In the genomic region with DNA sequence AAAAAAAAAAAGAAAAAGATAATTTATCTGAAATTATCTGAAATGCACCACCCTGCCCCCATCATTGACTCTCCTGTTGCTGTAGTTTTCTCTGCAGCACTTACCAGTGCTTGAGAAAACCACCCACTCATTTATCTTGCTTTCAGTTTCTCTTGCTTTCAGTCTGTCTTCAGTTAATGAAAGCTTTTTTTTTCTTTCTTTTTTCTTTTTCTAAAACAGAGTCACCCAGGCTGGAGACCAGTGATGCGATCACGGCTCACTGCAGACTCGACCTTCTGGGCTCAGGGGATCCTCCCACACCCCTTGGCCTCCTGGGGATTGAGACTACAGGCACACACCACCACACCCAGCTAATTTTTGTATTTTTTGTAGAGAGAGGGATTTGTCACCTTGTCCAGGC, we compare ENCODE assay signal across 1 cellular context.
TF ChIP-seq lines count a peak whose summit lies in the region.

No MANE protein-coding gene starts in this region.

TF ChIP-seq in GM23338, 12 proteins besides CTCF, POLR2A, EP300 and RAD21 (continued from another document):
- TF ChIP-seq, protein P1, sequence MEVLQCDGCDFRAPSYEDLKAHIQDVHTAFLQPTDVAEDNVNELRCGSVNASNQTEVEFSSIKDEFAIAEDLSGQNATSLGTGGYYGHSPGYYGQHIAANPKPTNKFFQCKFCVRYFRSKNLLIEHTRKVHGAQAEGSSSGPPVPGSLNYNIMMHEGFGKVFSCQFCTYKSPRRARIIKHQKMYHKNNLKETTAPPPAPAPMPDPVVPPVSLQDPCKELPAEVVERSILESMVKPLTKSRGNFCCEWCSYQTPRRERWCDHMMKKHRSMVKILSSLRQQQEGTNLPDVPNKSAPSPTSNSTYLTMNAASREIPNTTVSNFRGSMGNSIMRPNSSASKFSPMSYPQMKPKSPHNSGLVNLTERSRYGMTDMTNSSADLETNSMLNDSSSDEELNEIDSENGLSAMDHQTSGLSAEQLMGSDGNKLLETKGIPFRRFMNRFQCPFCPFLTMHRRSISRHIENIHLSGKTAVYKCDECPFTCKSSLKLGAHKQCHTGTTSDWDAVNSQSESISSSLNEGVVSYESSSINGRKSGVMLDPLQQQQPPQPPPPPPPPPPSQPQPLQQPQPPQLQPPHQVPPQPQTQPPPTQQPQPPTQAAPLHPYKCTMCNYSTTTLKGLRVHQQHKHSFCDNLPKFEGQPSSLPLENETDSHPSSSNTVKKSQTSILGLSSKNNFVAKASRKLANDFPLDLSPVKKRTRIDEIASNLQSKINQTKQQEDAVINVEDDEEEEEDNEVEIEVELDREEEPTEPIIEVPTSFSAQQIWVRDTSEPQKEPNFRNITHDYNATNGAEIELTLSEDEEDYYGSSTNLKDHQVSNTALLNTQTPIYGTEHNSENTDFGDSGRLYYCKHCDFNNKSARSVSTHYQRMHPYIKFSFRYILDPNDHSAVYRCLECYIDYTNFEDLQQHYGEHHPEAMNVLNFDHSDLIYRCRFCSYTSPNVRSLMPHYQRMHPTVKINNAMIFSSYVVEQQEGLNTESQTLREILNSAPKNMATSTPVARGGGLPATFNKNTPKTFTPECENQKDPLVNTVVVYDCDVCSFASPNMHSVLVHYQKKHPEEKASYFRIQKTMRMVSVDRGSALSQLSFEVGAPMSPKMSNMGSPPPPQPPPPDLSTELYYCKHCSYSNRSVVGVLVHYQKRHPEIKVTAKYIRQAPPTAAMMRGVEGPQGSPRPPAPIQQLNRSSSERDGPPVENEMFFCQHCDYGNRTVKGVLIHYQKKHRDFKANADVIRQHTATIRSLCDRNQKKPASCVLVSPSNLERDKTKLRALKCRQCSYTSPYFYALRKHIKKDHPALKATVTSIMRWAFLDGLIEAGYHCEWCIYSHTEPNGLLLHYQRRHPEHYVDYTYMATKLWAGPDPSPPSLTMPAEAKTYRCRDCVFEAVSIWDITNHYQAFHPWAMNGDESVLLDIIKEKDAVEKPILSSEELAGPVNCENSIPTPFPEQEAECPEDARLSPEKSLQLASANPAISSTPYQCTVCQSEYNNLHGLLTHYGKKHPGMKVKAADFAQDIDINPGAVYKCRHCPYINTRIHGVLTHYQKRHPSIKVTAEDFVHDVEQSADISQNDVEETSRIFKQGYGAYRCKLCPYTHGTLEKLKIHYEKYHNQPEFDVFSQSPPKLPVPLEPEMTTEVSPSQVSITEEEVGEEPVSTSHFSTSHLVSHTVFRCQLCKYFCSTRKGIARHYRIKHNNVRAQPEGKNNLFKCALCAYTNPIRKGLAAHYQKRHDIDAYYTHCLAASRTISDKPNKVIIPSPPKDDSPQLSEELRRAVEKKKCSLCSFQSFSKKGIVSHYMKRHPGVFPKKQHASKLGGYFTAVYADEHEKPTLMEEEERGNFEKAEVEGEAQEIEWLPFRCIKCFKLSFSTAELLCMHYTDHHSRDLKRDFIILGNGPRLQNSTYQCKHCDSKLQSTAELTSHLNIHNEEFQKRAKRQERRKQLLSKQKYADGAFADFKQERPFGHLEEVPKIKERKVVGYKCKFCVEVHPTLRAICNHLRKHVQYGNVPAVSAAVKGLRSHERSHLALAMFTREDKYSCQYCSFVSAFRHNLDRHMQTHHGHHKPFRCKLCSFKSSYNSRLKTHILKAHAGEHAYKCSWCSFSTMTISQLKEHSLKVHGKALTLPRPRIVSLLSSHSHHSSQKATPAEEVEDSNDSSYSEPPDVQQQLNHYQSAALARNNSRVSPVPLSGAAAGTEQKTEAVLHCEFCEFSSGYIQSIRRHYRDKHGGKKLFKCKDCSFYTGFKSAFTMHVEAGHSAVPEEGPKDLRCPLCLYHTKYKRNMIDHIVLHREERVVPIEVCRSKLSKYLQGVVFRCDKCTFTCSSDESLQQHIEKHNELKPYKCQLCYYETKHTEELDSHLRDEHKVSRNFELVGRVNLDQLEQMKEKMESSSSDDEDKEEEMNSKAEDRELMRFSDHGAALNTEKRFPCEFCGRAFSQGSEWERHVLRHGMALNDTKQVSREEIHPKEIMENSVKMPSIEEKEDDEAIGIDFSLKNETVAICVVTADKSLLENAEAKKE (CRISPR knock-in tag; IDR thresholded peaks at IDR 0.05): no peak
- TF ChIP-seq, protein P2, sequence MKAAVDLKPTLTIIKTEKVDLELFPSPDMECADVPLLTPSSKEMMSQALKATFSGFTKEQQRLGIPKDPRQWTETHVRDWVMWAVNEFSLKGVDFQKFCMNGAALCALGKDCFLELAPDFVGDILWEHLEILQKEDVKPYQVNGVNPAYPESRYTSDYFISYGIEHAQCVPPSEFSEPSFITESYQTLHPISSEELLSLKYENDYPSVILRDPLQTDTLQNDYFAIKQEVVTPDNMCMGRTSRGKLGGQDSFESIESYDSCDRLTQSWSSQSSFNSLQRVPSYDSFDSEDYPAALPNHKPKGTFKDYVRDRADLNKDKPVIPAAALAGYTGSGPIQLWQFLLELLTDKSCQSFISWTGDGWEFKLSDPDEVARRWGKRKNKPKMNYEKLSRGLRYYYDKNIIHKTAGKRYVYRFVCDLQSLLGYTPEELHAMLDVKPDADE (IDR thresholded peaks at IDR 0.05): no peak
